ENCODE assay signal across 24 cellular contexts in genomic region chr19:45608948-45609347, GRCh38. TPM values are rescaled to one million over a fixed set of nuclear protein-coding genes. Genes with fewer than 3 reads are reported as not detected.
"Had no signal": no experiment of that assay in that cellular context is flagged by ENCODE, and none has a peak within 500 bp of the region (broad histone marks: within the 10 kb centered on the region; RNA-seq: fewer than 3 reads in every experiment).

No MANE protein-coding gene starts in this region.

- H3K4me3 Mint-ChIP-seq: activated CD8-positive, alpha-beta memory T cell treated with anti-CD3 and anti-CD28 coated beads, Interleukin-2, amount 10 ng/mL, durations not matched to agents 7 days and 5 days; brain; dendritic cell treated with granulocyte-macrophage colony-stimulating factor and Interleukin-4, amounts not matched to agents 40 ng/mL and 50 ng/mL, for 4 days had no signal

- H3K27ac Mint-ChIP-seq: activated CD8-positive, alpha-beta memory T cell treated with anti-CD3 and anti-CD28 coated beads, Interleukin-2, amount 10 ng/mL, durations not matched to agents 7 days and 5 days; dendritic cell treated with granulocyte-macrophage colony-stimulating factor and Interleukin-4, amounts not matched to agents 40 ng/mL and 50 ng/mL, for 4 days; progenitor cell of endocrine pancreas had no signal

- H3K27me3 Mint-ChIP-seq: activated CD8-positive, alpha-beta memory T cell treated with anti-CD3 and anti-CD28 coated beads, Interleukin-2, amount 10 ng/mL, durations not matched to agents 7 days and 5 days; naive thymus-derived CD4-positive, alpha-beta T cell; progenitor cell of endocrine pancreas had no signal

- DNase-seq: activated CD8-positive, alpha-beta memory T cell treated with anti-CD3 and anti-CD28 coated beads, Interleukin-2, amount 10 ng/mL, durations not matched to agents 7 days and 5 days; activated naive CD4-positive, alpha-beta T cell treated with Interleukin-2 at 50 U/mL for 16 hours; activated T-cell treated with anti-CD3 and anti-CD28 coated beads for 4 hours; aorta; effector CD8-positive, alpha-beta T cell; foreskin melanocyte; left ventricle myocardium inferior; naive thymus-derived CD4-positive, alpha-beta T cell; retina; stimulated activated CD4-positive, alpha-beta T cell treated with anti-CD3 and anti-CD28 coated beads, Interleukin-2, amount 100 ng/mL, for 48 hours; stimulated activated CD8-positive, alpha-beta memory T cell treated with anti-CD3 and anti-CD28 coated beads, Interleukin-4, amount 100 ng/mL, for 48 hours; stimulated activated naive CD4-positive, alpha-beta T cell; SW 1271; testis; trophoblast cell; uterus had no signal

- ATAC-seq: activated CD8-positive, alpha-beta memory T cell treated with anti-CD3 and anti-CD28 coated beads, Interleukin-2, amount 10 ng/mL, durations not matched to agents 7 days and 5 days; esophagus mucosa; naive thymus-derived CD4-positive, alpha-beta T cell had no signal

RNA-seq across cellular contexts. Expression of gene GPR4, which starts 6.9 kb away (rescaled TPM):
- total RNA-seq: activated CD8-positive, alpha-beta memory T cell treated with anti-CD3 and anti-CD28 coated beads, Interleukin-2, amount 10 ng/mL, durations not matched to agents 7 days and 5 days; activated T-helper 2 cell treated with anti-CD3 and anti-CD28 coated beads, Interferon-gamma antibody, Interleukin-2, Interleukin-4, amounts not matched to agents 10 μg/mL and 5 μg/mL and 100 μg/mL, durations not matched to agents 14 hours and 24 hours and 36 hours; hepatocyte; naive thymus-derived CD4-positive, alpha-beta T cell; osteocyte; progenitor cell of endocrine pancreas; T-helper 2 cell treated with Interferon-gamma antibody and Interleukin-4, amounts not matched to agents 100 ng/mL and 5 ng/mL, for 36 hours had no signal
